ENCODE assay signal across 8 cellular contexts in genomic region chr6:44245912-44246662, GRCh38. TPM values are rescaled to one million over a fixed set of nuclear protein-coding genes. Genes with fewer than 3 reads are reported as not detected.
DNase-seq lines count a peak whose midpoint lies in the region; ATAC-seq and TF ChIP-seq lines count a peak whose summit lies in the region.

No MANE protein-coding gene starts in this region.

- CTCF ChIA-PET in SK-N-SH (lab: Yijun Ruan, JAX): interaction anchor here (0.8 to 8.4 kb wide), 15 partner anchors 9 to 151 kb away, joined by 3 to 115 read pairs (median 6); partner anchors contain the start of genes AARS2, CDC5L, SLC29A1 and SLC35B2

- H3K27me3 ChIP-seq in GM23338 (ENCODE audit: insufficient read depth) (no peaks in the 10 kb centered on the region), SK-N-SH (ENCODE audit: insufficient read depth) (no peaks in the 10 kb centered on the region), upper lobe of left lung (no peaks in the 10 kb centered on the region)

- DNase-seq in GDM1 (lab: John Stamatoyannopoulos, UW): peak; percentile 57
- DNase-seq in GM23338 (ENCODE audit: low spot score): peak; percentile 96
- peak; percentile 71 to 78 for DNase-seq in Kasumi-1 (lab: John Stamatoyannopoulos, UW)
- peak; percentile 93 for DNase-seq in SK-N-SH
- peak; percentile 92 for DNase-seq in activated naive CD8-positive, alpha-beta T cell treated with anti-CD3 and anti-CD28 coated beads, Interleukin-2, amount 10 ng/mL, durations not matched to agents 7 days and 5 days
- peak; percentile 94 for DNase-seq in cardiac septum (ENCODE audit: low spot score)
- peak; percentile 75 for DNase-seq in pons (ENCODE audit: low spot score)
- peak; percentile 94 to 99 for DNase-seq in upper lobe of left lung

- peak overlapping the region; percentile 100 for H3K4me3 ChIP-seq in GM23338
- peak overlapping the region; percentile 65 to 99 for H3K4me3 ChIP-seq in SK-N-SH (ENCODE audit: low read depth in 2 of 2, low read length in 1 of 2)
- H3K4me3 ChIP-seq in upper lobe of left lung: peak overlapping the region; percentile 79 to 98 (median 87)

- H3K9me2 ChIP-seq in GM23338 (ENCODE audit: insufficient read depth): no peaks in the 10 kb centered on the region
- no peaks in the 10 kb centered on the region for H3K9me2 ChIP-seq in SK-N-SH

- peak overlapping the region; percentile 100 for H3K9ac ChIP-seq in SK-N-SH

- TF ChIP-seq EP300 in SK-N-SH (IDR thresholded peaks at IDR 0.05; ENCODE audit: borderline replicate concordance in 1 of 2, low read depth in 1 of 2, low read length in 1 of 2) (peak; percentile 55 to 91; a peak in 3 of 4 replicates), upper lobe of left lung (IDR thresholded peaks at IDR 0.05) (peak in 1 of 4 donors; percentile 89)

- H3K36me3 ChIP-seq in GM23338 (ENCODE audit: insufficient read depth) (peaks cover 32% of the 10 kb centered on the region), SK-N-SH (replicated peaks in 1 of 2; ENCODE audit: control insufficient read depth in 1 of 2, insufficient read depth in 2 of 2, low read length in 1 of 2) (peaks cover 27 to 32% of the 10 kb centered on the region in 2 experiments), upper lobe of left lung (peaks cover 19 to 26% (median 23%) of the 10 kb centered on the region in 4 donors)

- peaks cover 46% of the 10 kb centered on the region for H3K79me2 ChIP-seq in GM23338 (replicated peaks; ENCODE audit: insufficient read depth)
- peaks cover 43% of the 10 kb centered on the region for H3K79me2 ChIP-seq in SK-N-SH (ENCODE audit: insufficient read depth)

- peaks cover 30% of the 10 kb centered on the region for H3K4me1 ChIP-seq in GM23338 (ENCODE audit: insufficient read depth)
- H3K4me1 ChIP-seq in SK-N-SH (ENCODE audit: control insufficient read depth in 1 of 2, insufficient read depth in 2 of 2, low read depth in 1 of 2, low read length in 1 of 2): peaks cover 13 to 22% of the 10 kb centered on the region in 2 experiments; a peak in 3 of 4 replicates
- peaks cover 15 to 28% (median 23%) of the 10 kb centered on the region in 4 donors for H3K4me1 ChIP-seq in upper lobe of left lung

- H3F3A ChIP-seq in GM23338 (replicated peaks; ENCODE audit: low read depth) (peaks cover 49% of the 10 kb centered on the region), SK-N-SH (replicated peaks; ENCODE audit: insufficient read depth) (peaks cover 27% of the 10 kb centered on the region)

- peaks cover 66% of the 10 kb centered on the region for H3K27me3 Mint-ChIP-seq in GM23338 (ENCODE audit: insufficient read depth, low read depth, poor library complexity)
- H3K27me3 Mint-ChIP-seq in activated naive CD8-positive, alpha-beta T cell treated with anti-CD3 and anti-CD28 coated beads, Interleukin-2, amount 10 ng/mL, durations not matched to agents 7 days and 5 days: peaks cover 11% of the 10 kb centered on the region

- H2AFZ ChIP-seq in GM23338 (peak overlapping the region; percentile 90), SK-N-SH (ENCODE audit: low read depth) (peak overlapping the region; percentile 90)

- peak overlapping the region; percentile 100 for H3K27ac Mint-ChIP-seq in GM23338
- peak overlapping the region; percentile 99 for H3K27ac Mint-ChIP-seq in activated naive CD8-positive, alpha-beta T cell treated with anti-CD3 and anti-CD28 coated beads, Interleukin-2, amount 10 ng/mL, durations not matched to agents 7 days and 5 days

- intact Hi-C loops in cardiac septum (cut with DNase I): no loop called here

- H3K4me1 Mint-ChIP-seq in GM23338: peaks cover 35% of the 10 kb centered on the region
- peaks cover 39% of the 10 kb centered on the region for H3K4me1 Mint-ChIP-seq in activated naive CD8-positive, alpha-beta T cell treated with anti-CD3 and anti-CD28 coated beads, Interleukin-2, amount 10 ng/mL, durations not matched to agents 7 days and 5 days

- peaks cover 42% of the 10 kb centered on the region for H3K36me3 Mint-ChIP-seq in GM23338 (ENCODE audit: low read depth)
- peaks cover 26% of the 10 kb centered on the region for H3K36me3 Mint-ChIP-seq in activated naive CD8-positive, alpha-beta T cell treated with anti-CD3 and anti-CD28 coated beads, Interleukin-2, amount 10 ng/mL, durations not matched to agents 7 days and 5 days

- peak overlapping the region; percentile 100 for H3K4me3 Mint-ChIP-seq in GM23338
- H3K4me3 Mint-ChIP-seq in activated naive CD8-positive, alpha-beta T cell treated with anti-CD3 and anti-CD28 coated beads, Interleukin-2, amount 10 ng/mL, durations not matched to agents 7 days and 5 days: peak overlapping the region; percentile 99

- WGBS in SK-N-SH (ENCODE audit: low lambda C conversion rate): 8% methylated on average over 7 of the region's 62 CpGs
- WGBS in upper lobe of left lung, 2 donors: 0 to 2% methylated on average over 9 to 57 of the region's 62 CpGs

- TF ChIP-seq RAD21 in SK-N-SH (IDR thresholded peaks at IDR 0.05; ENCODE audit: low read length): no peak

- TF ChIP-seq POLR2A in upper lobe of left lung (IDR thresholded peaks at IDR 0.05): peak in 3 of 4 donors; percentile 19 to 50 (median 47)

- peak in 1 of 2 experiments; percentile 66; a peak in 3 of 4 replicates for TF ChIP-seq CTCF in GM23338 (conservative IDR thresholded peaks at IDR 0.05; ENCODE audit: low read depth in 2 of 2)
- peak; percentile 51 for TF ChIP-seq CTCF in SK-N-SH (IDR thresholded peaks at IDR 0.05)
- TF ChIP-seq CTCF in upper lobe of left lung (IDR thresholded peaks at IDR 0.05): peak in 2 of 6 experiments; percentile 27 to 49

- H3K9me3 ChIP-seq in SK-N-SH: no peaks in the 10 kb centered on the region
- H3K9me3 ChIP-seq in upper lobe of left lung: no peaks in the 10 kb centered on the region

- H3K4me2 ChIP-seq in GM23338 (peak overlapping the region; percentile 90), SK-N-SH (peak overlapping the region; percentile 98)

- H3K27ac ChIP-seq in GM23338 (ENCODE audit: low read depth) (peak overlapping the region; percentile 96), SK-N-SH (ENCODE audit: low read depth in 2 of 2, low read length in 1 of 2) (peak overlapping the region; percentile 86), upper lobe of left lung (peak overlapping the region; percentile 88 to 99 (median 94))

- ATAC-seq in GM23338 (peak; percentile 81), upper lobe of left lung (ENCODE audit: low FRiP score in 2 of 2) (peak; percentile 90 to 92)
- ATAC-seq in activated naive CD8-positive, alpha-beta T cell treated with anti-CD3 and anti-CD28 coated beads, Interleukin-2, amount 10 ng/mL, durations not matched to agents 7 days and 5 days (ENCODE audit: low read depth): peak; percentile 28

- POLR2A ChIA-PET in SK-N-SH (lab: Yijun Ruan, JAX): interaction anchor here (0.6 to 4.1 kb wide), 30 partner anchors 9 to 759 kb away, joined by 3 to 98 read pairs (median 4); partner anchors contain the start of genes AARS2, SLC29A1, SLC35B2 and SPATS1
- POLR2A ChIA-PET in activated naive CD8-positive, alpha-beta T cell treated with anti-CD3 and anti-CD28 coated beads, Interleukin-2, amount 10 ng/mL, durations not matched to agents 7 days and 5 days (lab: Charles Lee): interaction anchor here (0.7 to 4.2 kb wide), 23 partner anchors 8 to 1064 kb away, joined by 3 to 111 read pairs (median 6); partner anchors contain the start of genes AARS2, CDC5L, CUL9 and GTPBP2

- H4K20me1 ChIP-seq in GM23338 (replicated peaks; ENCODE audit: insufficient read depth): peaks cover 39% of the 10 kb centered on the region
- H4K20me1 ChIP-seq in SK-N-SH (ENCODE audit: insufficient read depth): peaks cover 41% of the 10 kb centered on the region

- peaks cover 13% of the 10 kb centered on the region for H3K9me3 Mint-ChIP-seq in GM23338
- no peaks in the 10 kb centered on the region for H3K9me3 Mint-ChIP-seq in activated naive CD8-positive, alpha-beta T cell treated with anti-CD3 and anti-CD28 coated beads, Interleukin-2, amount 10 ng/mL, durations not matched to agents 7 days and 5 days

RNA-seq across cellular contexts. Expression of gene HSP90AB1, which starts 0.8 kb away (rescaled TPM):
- total RNA-seq in GM23338 (2014; rRNA removed; shearing (Covaris generic)): 2,361 and 2,444 TPM in 2 replicates
- polyA plus RNA-seq in GM23338 (2016; fragmentation: Nextera tagmentation; extraction: Ambion mirVana) (1,345 and 1,425 TPM in 2 replicates), SK-N-SH (2012; rRNA removed) (843 and 1,069 TPM in 2 replicates)
- 915 and 1,057 TPM in 2 replicates for polyA plus RNA-seq in SK-N-SH (2012; cell fraction: cytosol; rRNA removed)
- 744 and 797 TPM in 2 replicates for polyA plus RNA-seq in SK-N-SH (2012; cell fraction: nucleus; rRNA removed)
- 100 to 1,000 TPM; 453 to 466 TPM for total RNA-seq in activated naive CD8-positive, alpha-beta T cell treated with anti-CD3 and anti-CD28 coated beads, Interleukin-2, amount 10 ng/mL, durations not matched to agents 7 days and 5 days
- total RNA-seq in cardiac septum (873 TPM), upper lobe of left lung (100 to 1,000 TPM; 175 to 656 (median 471) TPM)

RNA-seq across cellular contexts. Expression of gene SLC35B2, which starts 11.2 kb away (rescaled TPM):
- total RNA-seq in GM23338 (2014; rRNA removed; shearing (Covaris generic)): 30.5 and 30.9 TPM in 2 replicates
- polyA plus RNA-seq in GM23338 (2016; fragmentation: Nextera tagmentation; extraction: Ambion mirVana) (14.0 and 14.7 TPM in 2 replicates), SK-N-SH (2012; rRNA removed) (125 and 163 TPM in 2 replicates)
- 69.7 and 109 TPM in 2 replicates for polyA plus RNA-seq in SK-N-SH (2012; cell fraction: cytosol; rRNA removed)
- polyA plus RNA-seq in SK-N-SH (2012; cell fraction: nucleus; rRNA removed): 108 and 123 TPM in 2 replicates
- 10 to 100 TPM; 28.4 TPM for total RNA-seq in activated naive CD8-positive, alpha-beta T cell treated with anti-CD3 and anti-CD28 coated beads, Interleukin-2, amount 10 ng/mL, durations not matched to agents 7 days and 5 days
- total RNA-seq in cardiac septum (23.2 TPM), upper lobe of left lung (10 to 100 TPM; 14.6 to 44.8 (median 29.8) TPM)

RNA-seq across cellular contexts. Expression of gene NFKBIE, which starts 19.3 kb away (rescaled TPM):
- 19.8 and 25.9 TPM in 2 replicates for total RNA-seq in GM23338 (2014; rRNA removed; shearing (Covaris generic))
- polyA plus RNA-seq in GM23338 (2016; fragmentation: Nextera tagmentation; extraction: Ambion mirVana): 12.8 and 14.6 TPM in 2 replicates
- polyA plus RNA-seq in SK-N-SH (2012; rRNA removed): 5.8 and 6.4 TPM in 2 replicates
- 4.0 and 4.4 TPM in 2 replicates for polyA plus RNA-seq in SK-N-SH (2012; cell fraction: cytosol; rRNA removed)
- polyA plus RNA-seq in SK-N-SH (2012; cell fraction: nucleus; rRNA removed): 7.8 and 12.0 TPM in 2 replicates
- 10 to 100 TPM; 14.0 to 14.3 TPM for total RNA-seq in activated naive CD8-positive, alpha-beta T cell treated with anti-CD3 and anti-CD28 coated beads, Interleukin-2, amount 10 ng/mL, durations not matched to agents 7 days and 5 days
- total RNA-seq in cardiac septum: 4.7 TPM
- 10 to 100 TPM in 5 of 6 donors, 1 to 10 TPM in 1; 7.8 to 27.0 (median 13.6) TPM for total RNA-seq in upper lobe of left lung

RNA-seq across cellular contexts. Expression of gene SLC29A1, which starts 22.7 kb away (rescaled TPM):
- total RNA-seq in GM23338 (2014; rRNA removed; shearing (Covaris generic)): 149 and 169 TPM in 2 replicates
- polyA plus RNA-seq in GM23338 (2016; fragmentation: Nextera tagmentation; extraction: Ambion mirVana) (67.6 and 73.1 TPM in 2 replicates), SK-N-SH (2012; rRNA removed) (44.5 and 49.7 TPM in 2 replicates)
- polyA plus RNA-seq in SK-N-SH (2012; cell fraction: cytosol; rRNA removed): 23.7 and 34.3 TPM in 2 replicates
- polyA plus RNA-seq in SK-N-SH (2012; cell fraction: nucleus; rRNA removed): 72.9 and 74.9 TPM in 2 replicates
- total RNA-seq in activated naive CD8-positive, alpha-beta T cell treated with anti-CD3 and anti-CD28 coated beads, Interleukin-2, amount 10 ng/mL, durations not matched to agents 7 days and 5 days: 10 to 100 TPM; 22.5 to 24.0 TPM
- total RNA-seq in cardiac septum (105 TPM), upper lobe of left lung (10 to 100 TPM; 38.3 to 93.2 (median 45.8) TPM)

RNA-seq across cellular contexts. Expression of gene TMEM151B, which starts 24.2 kb away (rescaled TPM):
- total RNA-seq in GM23338 (2014; rRNA removed; shearing (Covaris generic)): 11.5 and 14.6 TPM in 2 replicates
- polyA plus RNA-seq in GM23338 (2016; fragmentation: Nextera tagmentation; extraction: Ambion mirVana): 0.91 and 1.5 TPM in 2 replicates
- polyA plus RNA-seq in SK-N-SH (2012; rRNA removed): 0.05 and 0.10 TPM in 2 replicates
- 0.08 and 0.18 TPM in 2 replicates for polyA plus RNA-seq in SK-N-SH (2012; cell fraction: cytosol; rRNA removed)
- 0.32 and 0.50 TPM in 2 replicates for polyA plus RNA-seq in SK-N-SH (2012; cell fraction: nucleus; rRNA removed)
- not detected for total RNA-seq in activated naive CD8-positive, alpha-beta T cell treated with anti-CD3 and anti-CD28 coated beads, Interleukin-2, amount 10 ng/mL, durations not matched to agents 7 days and 5 days
- 0.08 TPM for total RNA-seq in cardiac septum
- not detected for total RNA-seq in upper lobe of left lung

Comparison
In these comparisons a context has a peak if more than half of its experiments do, and no peak if none do; other contexts are left out.
1. Peak in every context shown above with its lines: DNase-seq, ATAC-seq, H3K4me3 ChIP-seq and H3K27ac ChIP-seq.
2. ATAC-seq: peak in every context shown above with its lines; median percentile 91 in upper lobe of left lung; 81 in GM23338; 28 in activated naive CD8-positive, alpha-beta T cell treated with anti-CD3 and anti-CD28 coated beads, Interleukin-2, amount 10 ng/mL, durations not matched to agents 7 days and 5 days.